Comparison of ENCODE assay signal across 1 cellular context in the genomic region with DNA sequence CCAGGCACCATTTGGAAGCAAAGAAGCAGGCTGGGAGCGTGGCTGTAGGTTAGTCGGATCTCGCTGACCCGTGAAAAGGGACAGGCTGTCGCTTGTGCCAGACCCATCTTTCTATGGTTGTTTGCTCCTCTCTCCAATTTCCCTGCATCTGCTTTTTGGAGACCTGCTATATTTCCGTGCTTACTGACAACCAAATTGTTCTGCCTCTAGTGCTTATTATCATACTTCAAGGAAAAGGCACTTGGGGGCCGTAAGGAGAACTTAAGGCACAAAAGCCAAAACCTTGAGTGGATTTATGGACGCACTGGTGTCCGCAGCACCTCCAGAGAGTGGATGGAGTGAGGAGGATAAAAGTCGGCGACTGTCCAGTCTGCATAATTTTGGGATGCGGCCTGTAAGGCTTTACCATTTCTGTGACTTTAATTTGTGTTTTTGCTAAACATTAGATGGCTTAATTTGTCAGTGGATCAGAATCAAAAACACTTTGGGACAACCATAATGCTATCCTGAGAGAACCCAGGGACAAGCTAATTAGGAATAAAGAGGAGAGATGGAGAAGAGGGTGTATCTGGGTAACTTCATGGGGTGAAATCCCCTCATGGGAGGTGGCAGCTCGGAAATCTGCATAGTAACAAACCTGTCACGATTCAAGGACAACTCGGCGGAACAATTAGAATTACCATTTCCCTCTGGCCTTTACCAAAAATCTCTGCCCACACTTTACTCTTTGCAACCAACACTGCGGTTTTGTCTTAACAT.
TF ChIP-seq lines count a peak whose summit lies in the region.

No MANE protein-coding gene starts in this region.

TF ChIP-seq in SK-N-SH treated with all-trans-retinoic acid at 6 μM for 48 hours, 23 proteins besides CTCF, POLR2A, EP300 and RAD21 (continued from another document):
- peak; percentile 89 for TF ChIP-seq CSRNP3 (CRISPR knock-in tag; IDR thresholded peaks at IDR 0.05)
